ENCODE assay signal across 1 cellular context in the genomic region with DNA sequence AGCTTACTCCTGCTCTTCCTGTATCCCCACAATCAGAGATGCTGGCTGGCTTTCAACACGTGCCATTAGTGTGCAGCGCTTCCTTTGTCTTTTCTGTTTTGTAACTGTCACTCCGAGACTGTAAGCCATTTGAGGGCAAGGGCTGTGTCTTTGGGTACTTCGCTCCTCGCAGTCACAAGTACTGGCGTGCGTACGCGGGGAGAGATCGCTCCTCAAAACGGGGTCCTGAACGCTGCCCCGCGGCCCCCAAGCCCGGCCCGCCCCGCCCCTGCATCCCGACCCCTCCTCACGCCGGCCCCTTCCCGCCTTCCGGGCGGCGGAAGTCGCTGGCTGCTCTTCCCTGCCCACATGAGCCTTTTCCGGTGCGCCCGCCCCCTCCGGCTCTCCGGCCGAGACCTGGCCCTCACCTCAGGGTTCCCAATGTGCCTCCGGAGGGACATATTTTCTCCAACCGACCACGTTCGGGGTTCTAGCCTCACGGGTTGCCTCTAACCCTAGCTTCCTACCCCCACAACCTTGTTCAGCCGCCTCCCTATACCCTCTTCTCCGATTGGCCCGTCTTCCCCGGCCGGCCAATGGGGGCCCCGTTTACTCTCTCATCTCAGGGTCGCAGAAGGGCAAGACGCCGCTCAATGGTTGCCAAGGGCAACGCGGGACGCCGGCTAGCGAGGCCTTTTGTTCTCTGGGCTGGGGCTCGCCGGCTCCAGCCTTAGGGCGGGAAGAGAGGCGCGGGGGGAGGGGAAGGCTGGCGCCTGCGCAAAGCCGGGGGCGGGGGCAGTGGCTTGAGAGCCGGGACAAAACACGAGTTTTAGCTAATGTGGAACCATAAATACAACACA.
TF ChIP-seq lines count a peak whose summit lies in the region.

Gene CEP41 (minus strand): TSS at position 490 of the 839 bp plus-strand sequence. CDS start 50 bp downstream, at position 440.

TF ChIP-seq in HepG2, 621 proteins besides CTCF, POLR2A, EP300 and RAD21 (continued from another document and continues in another):
- TF ChIP-seq, protein P1, sequence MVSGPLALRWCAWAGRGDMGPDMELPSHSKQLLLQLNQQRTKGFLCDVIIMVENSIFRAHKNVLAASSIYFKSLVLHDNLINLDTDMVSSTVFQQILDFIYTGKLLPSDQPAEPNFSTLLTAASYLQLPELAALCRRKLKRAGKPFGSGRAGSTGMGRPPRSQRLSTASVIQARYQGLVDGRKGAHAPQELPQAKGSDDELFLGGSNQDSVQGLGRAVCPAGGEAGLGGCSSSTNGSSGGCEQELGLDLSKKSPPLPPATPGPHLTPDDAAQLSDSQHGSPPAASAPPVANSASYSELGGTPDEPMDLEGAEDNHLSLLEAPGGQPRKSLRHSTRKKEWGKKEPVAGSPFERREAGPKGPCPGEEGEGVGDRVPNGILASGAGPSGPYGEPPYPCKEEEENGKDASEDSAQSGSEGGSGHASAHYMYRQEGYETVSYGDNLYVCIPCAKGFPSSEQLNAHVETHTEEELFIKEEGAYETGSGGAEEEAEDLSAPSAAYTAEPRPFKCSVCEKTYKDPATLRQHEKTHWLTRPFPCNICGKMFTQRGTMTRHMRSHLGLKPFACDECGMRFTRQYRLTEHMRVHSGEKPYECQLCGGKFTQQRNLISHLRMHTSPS (CRISPR knock-in tag; IDR thresholded peaks at IDR 0.05; ENCODE audit: low read depth): no peak
- TF ChIP-seq FLYWCH1 (CRISPR knock-in tag; IDR thresholded peaks at IDR 0.05) (no peak), JDP2 (CRISPR knock-in tag; IDR thresholded peaks at IDR 0.05; ENCODE audit: borderline replicate concordance) (no peak), POLR2G (IDR thresholded peaks at IDR 0.05; ENCODE audit: low read depth, low read length) (peak; percentile 40; the same call in 1 of the 2 replicates), ZNF121 (CRISPR knock-in tag; IDR thresholded peaks at IDR 0.05) (peak; percentile 54; the same call in 1 of the 2 replicates), LBX2 (CRISPR knock-in tag; IDR thresholded peaks at IDR 0.05; ENCODE audit: borderline replicate concordance) (no peak), KDM5A (IDR thresholded peaks at IDR 0.05; ENCODE audit: borderline replicate concordance, low read length) (peak; percentile 60; the same call in 1 of the 2 replicates), CEBPG (CRISPR knock-in tag; IDR thresholded peaks at IDR 0.05) (no peak), POLR2AphosphoS2 (IDR thresholded peaks at IDR 0.05; ENCODE audit: low read depth, low read length) (no peak), RFX1 (IDR thresholded peaks at IDR 0.05) (peak; percentile 90), ZNF788 (CRISPR knock-in tag; IDR thresholded peaks at IDR 0.05; ENCODE audit: borderline replicate concordance) (no peak), DR1 (CRISPR knock-in tag; IDR thresholded peaks at IDR 0.05) (no peak), ADNP (CRISPR knock-in tag; IDR thresholded peaks at IDR 0.05) (no peak), RFXANK (CRISPR knock-in tag; IDR thresholded peaks at IDR 0.05) (no peak), CBX2 (IDR thresholded peaks at IDR 0.05; ENCODE audit: low read depth, low read length) (no peak), CBX2 (CRISPR knock-in tag; IDR thresholded peaks at IDR 0.05; ENCODE audit: low read depth) (no peak), NR0B2 (CRISPR knock-in tag; IDR thresholded peaks at IDR 0.05) (0 out of 2 replicates have a peak, but pooled peaks have one; percentile 46), ZNF747 (CRISPR knock-in tag; IDR thresholded peaks at IDR 0.05; ENCODE audit: borderline replicate concordance) (no peak; the same call in 1 of the 2 replicates), ZNF644 (CRISPR knock-in tag; IDR thresholded peaks at IDR 0.05; ENCODE audit: low read depth) (no peak), ARNT (IDR thresholded peaks at IDR 0.05) (no peak), FOXP4 (CRISPR knock-in tag; IDR thresholded peaks at IDR 0.05) (no peak), NR2F2 (IDR thresholded peaks at IDR 0.05; ENCODE audit: borderline replicate concordance, low read depth) (no peak), GABPA (IDR thresholded peaks at IDR 0.05; ENCODE audit: low read depth, low read length) (peak; percentile 74), GABPA (CRISPR knock-in tag; IDR thresholded peaks at IDR 0.05; ENCODE audit: low read depth) (peak; percentile 88), HNRNPK (IDR thresholded peaks at IDR 0.05; ENCODE audit: low read depth, low read length, poor library complexity, severe bottlenecking) (no peak), KDM5B (CRISPR knock-in tag; IDR thresholded peaks at IDR 0.05; ENCODE audit: borderline replicate concordance) (peak; percentile 36; the same call in 1 of the 2 replicates), SRSF1 (optimal IDR thresholded peaks at IDR 0.05; ENCODE audit: low read depth, low read length) (no peak), THAP11 (CRISPR knock-in tag; IDR thresholded peaks at IDR 0.05) (peak; percentile 76), ZNF446 (CRISPR knock-in tag; IDR thresholded peaks at IDR 0.05) (no peak), ZSCAN12 (CRISPR knock-in tag; IDR thresholded peaks at IDR 0.05) (no peak), ZSCAN9 (CRISPR knock-in tag; IDR thresholded peaks at IDR 0.05; ENCODE audit: borderline replicate concordance) (no peak), SOX5 (CRISPR knock-in tag; IDR thresholded peaks at IDR 0.05; ENCODE audit: borderline replicate concordance) (peak; percentile 73), ZNF274 (CRISPR knock-in tag; IDR thresholded peaks at IDR 0.05) (no peak), GFI1 (CRISPR knock-in tag; IDR thresholded peaks at IDR 0.05; ENCODE audit: borderline replicate concordance) (peak; percentile 34; the same call in 1 of the 2 replicates), RBFOX2 (IDR thresholded peaks at IDR 0.05; ENCODE audit: low read depth, low read length) (peak; percentile 48; the same call in 1 of the 2 replicates), ETV5 (CRISPR knock-in tag; IDR thresholded peaks at IDR 0.05; ENCODE audit: borderline replicate concordance) (peak; percentile 78), ZNF737 (CRISPR knock-in tag; IDR thresholded peaks at IDR 0.05; ENCODE audit: borderline replicate concordance) (no peak), KLF16 (CRISPR knock-in tag; IDR thresholded peaks at IDR 0.05) (no peak), YEATS4 (CRISPR knock-in tag; IDR thresholded peaks at IDR 0.05; ENCODE audit: borderline replicate concordance) (no peak; the same call in 1 of the 2 replicates)
- TF ChIP-seq, protein P2, sequence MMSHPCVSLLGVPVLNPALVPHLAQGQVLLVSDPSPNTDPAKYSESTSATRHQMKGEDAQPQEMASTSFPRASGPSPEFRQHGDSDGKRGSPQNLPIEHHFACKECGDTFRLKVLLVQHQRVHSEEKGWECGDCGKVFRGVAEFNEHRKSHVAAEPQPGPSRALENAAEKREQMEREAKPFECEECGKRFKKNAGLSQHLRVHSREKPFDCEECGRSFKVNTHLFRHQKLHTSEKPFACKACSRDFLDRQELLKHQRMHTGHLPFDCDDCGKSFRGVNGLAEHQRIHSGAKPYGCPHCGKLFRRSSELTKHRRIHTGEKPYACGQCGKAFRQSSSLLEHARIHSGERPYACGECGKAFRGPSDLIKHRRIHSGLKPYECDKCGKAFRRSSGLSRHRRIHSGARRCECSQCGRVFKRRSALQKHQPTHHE (CRISPR knock-in tag; IDR thresholded peaks at IDR 0.05; ENCODE audit: borderline replicate concordance): no peak
- TF ChIP-seq, protein P3, sequence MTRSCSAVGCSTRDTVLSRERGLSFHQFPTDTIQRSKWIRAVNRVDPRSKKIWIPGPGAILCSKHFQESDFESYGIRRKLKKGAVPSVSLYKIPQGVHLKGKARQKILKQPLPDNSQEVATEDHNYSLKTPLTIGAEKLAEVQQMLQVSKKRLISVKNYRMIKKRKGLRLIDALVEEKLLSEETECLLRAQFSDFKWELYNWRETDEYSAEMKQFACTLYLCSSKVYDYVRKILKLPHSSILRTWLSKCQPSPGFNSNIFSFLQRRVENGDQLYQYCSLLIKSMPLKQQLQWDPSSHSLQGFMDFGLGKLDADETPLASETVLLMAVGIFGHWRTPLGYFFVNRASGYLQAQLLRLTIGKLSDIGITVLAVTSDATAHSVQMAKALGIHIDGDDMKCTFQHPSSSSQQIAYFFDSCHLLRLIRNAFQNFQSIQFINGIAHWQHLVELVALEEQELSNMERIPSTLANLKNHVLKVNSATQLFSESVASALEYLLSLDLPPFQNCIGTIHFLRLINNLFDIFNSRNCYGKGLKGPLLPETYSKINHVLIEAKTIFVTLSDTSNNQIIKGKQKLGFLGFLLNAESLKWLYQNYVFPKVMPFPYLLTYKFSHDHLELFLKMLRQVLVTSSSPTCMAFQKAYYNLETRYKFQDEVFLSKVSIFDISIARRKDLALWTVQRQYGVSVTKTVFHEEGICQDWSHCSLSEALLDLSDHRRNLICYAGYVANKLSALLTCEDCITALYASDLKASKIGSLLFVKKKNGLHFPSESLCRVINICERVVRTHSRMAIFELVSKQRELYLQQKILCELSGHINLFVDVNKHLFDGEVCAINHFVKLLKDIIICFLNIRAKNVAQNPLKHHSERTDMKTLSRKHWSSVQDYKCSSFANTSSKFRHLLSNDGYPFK (CRISPR knock-in tag; IDR thresholded peaks at IDR 0.05; ENCODE audit: borderline replicate concordance): no peak
- TF ChIP-seq, protein P4, sequence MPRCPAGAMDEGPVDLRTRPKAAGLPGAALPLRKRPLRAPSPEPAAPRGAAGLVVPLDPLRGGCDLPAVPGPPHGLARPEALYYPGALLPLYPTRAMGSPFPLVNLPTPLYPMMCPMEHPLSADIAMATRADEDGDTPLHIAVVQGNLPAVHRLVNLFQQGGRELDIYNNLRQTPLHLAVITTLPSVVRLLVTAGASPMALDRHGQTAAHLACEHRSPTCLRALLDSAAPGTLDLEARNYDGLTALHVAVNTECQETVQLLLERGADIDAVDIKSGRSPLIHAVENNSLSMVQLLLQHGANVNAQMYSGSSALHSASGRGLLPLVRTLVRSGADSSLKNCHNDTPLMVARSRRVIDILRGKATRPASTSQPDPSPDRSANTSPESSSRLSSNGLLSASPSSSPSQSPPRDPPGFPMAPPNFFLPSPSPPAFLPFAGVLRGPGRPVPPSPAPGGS (CRISPR knock-in tag; IDR thresholded peaks at IDR 0.05): no peak
- TF ChIP-seq, protein P5, sequence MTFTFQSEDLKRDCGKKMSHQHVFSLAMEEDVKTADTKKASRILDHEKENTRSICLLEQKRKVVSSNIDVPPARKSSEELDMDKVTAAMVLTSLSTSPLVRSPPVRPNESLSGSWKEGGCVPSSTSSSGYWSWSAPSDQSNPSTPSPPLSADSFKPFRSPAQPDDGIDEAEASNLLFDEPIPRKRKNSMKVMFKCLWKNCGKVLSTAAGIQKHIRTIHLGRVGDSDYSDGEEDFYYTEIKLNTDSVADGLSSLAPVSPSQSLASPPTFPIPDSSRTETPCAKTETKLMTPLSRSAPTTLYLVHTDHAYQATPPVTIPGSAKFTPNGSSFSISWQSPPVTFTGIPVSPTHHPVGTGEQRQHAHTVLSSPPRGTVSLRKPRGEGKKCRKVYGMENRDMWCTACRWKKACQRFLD (CRISPR knock-in tag; IDR thresholded peaks at IDR 0.05; ENCODE audit: borderline replicate concordance): no peak
- TF ChIP-seq, protein P6, sequence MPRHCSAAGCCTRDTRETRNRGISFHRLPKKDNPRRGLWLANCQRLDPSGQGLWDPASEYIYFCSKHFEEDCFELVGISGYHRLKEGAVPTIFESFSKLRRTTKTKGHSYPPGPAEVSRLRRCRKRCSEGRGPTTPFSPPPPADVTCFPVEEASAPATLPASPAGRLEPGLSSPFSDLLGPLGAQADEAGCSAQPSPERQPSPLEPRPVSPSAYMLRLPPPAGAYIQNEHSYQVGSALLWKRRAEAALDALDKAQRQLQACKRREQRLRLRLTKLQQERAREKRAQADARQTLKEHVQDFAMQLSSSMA (CRISPR knock-in tag; IDR thresholded peaks at IDR 0.05): no peak
- TF ChIP-seq, protein P7, sequence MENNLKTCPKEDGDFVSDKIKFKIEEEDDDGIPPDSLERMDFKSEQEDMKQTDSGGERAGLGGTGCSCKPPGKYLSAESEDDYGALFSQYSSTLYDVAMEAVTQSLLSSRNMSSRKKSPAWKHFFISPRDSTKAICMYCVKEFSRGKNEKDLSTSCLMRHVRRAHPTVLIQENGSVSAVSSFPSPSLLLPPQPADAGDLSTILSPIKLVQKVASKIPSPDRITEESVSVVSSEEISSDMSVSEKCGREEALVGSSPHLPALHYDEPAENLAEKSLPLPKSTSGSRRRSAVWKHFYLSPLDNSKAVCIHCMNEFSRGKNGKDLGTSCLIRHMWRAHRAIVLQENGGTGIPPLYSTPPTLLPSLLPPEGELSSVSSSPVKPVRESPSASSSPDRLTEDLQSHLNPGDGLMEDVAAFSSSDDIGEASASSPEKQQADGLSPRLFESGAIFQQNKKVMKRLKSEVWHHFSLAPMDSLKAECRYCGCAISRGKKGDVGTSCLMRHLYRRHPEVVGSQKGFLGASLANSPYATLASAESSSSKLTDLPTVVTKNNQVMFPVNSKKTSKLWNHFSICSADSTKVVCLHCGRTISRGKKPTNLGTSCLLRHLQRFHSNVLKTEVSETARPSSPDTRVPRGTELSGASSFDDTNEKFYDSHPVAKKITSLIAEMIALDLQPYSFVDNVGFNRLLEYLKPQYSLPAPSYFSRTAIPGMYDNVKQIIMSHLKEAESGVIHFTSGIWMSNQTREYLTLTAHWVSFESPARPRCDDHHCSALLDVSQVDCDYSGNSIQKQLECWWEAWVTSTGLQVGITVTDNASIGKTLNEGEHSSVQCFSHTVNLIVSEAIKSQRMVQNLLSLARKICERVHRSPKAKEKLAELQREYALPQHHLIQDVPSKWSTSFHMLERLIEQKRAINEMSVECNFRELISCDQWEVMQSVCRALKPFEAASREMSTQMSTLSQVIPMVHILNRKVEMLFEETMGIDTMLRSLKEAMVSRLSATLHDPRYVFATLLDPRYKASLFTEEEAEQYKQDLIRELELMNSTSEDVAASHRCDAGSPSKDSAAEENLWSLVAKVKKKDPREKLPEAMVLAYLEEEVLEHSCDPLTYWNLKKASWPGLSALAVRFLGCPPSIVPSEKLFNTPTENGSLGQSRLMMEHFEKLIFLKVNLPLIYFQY (CRISPR knock-in tag; IDR thresholded peaks at IDR 0.05; ENCODE audit: borderline replicate concordance): no peak
